Comparison of ENCODE assay signal across 1 cellular context in genomic region chr10:113866551-113867394, GRCh38.
TF ChIP-seq lines count a peak whose summit lies in the region.

No MANE protein-coding gene starts in this region.

TF ChIP-seq in WTC11, 78 proteins besides CTCF, POLR2A, EP300 and RAD21 (continued from another document):
- TF ChIP-seq ATF2 (CRISPR knock-in tag; IDR thresholded peaks at IDR 0.05; ENCODE audit: borderline replicate concordance, low read depth) (no peak), IRF1 (CRISPR knock-in tag; IDR thresholded peaks at IDR 0.05) (no peak), MAX (CRISPR knock-in tag; IDR thresholded peaks at IDR 0.05) (no peak), ZNF512 (CRISPR knock-in tag; IDR thresholded peaks at IDR 0.05; ENCODE audit: borderline replicate concordance) (no peak), ZBTB43 (CRISPR knock-in tag; IDR thresholded peaks at IDR 0.05) (no peak), ETV6 (CRISPR knock-in tag; IDR thresholded peaks at IDR 0.05) (no peak)
TF ChIP-seq in WTC11: peak in this region for 0.
